1 cellular context compared by ENCODE assay signal in genomic region chr1:200415227-200415626, GRCh38.
TF ChIP-seq lines count a peak whose summit lies in the region.

No MANE protein-coding gene starts in this region.

TF ChIP-seq in SK-N-SH, 30 proteins besides CTCF, POLR2A, EP300 and RAD21 (continued from another document):
- TF ChIP-seq IRF3 (IDR thresholded peaks at IDR 0.05; ENCODE audit: low read depth, low read length) = no peak
- no peak for TF ChIP-seq REST (IDR thresholded peaks at IDR 0.05; ENCODE audit: low read depth, low read length)
- no peak for TF ChIP-seq RXRA (IDR thresholded peaks at IDR 0.05; ENCODE audit: borderline replicate concordance, low read depth)
- no peak for TF ChIP-seq TAF1 (IDR thresholded peaks at IDR 0.05; ENCODE audit: borderline replicate concordance, low read depth, low read length)
TF ChIP-seq in SK-N-SH: peak in this region for 0.
